11 cellular contexts compared by ENCODE assay signal in genomic region chr2:46053502-46054094, GRCh38.
"Had no signal": no experiment of that assay in that cellular context is flagged by ENCODE, and none has a peak within 500 bp of the region (broad histone marks: within the 10 kb centered on the region; RNA-seq: fewer than 3 reads in every experiment).

No MANE protein-coding gene starts in this region.

- H3K27me3 Mint-ChIP-seq: activated CD4-positive, alpha-beta memory T cell treated with anti-CD3 and anti-CD28 coated beads, Interleukin-2, amount 10 ng/mL, durations not matched to agents 7 days and 5 days; naive thymus-derived CD8-positive, alpha-beta T cell had no signal

- H3K4me3 ChIP-seq: ascending aorta, esophagus muscularis mucosa had no signal

- H3K4me3 Mint-ChIP-seq: activated CD4-positive, alpha-beta memory T cell treated with anti-CD3 and anti-CD28 coated beads, Interleukin-2, amount 10 ng/mL, durations not matched to agents 7 days and 5 days; naive thymus-derived CD8-positive, alpha-beta T cell had no signal

- ATAC-seq: naive thymus-derived CD8-positive, alpha-beta T cell had no signal

- H3K27me3 ChIP-seq: ascending aorta, esophagus muscularis mucosa, neutrophil had no signal

- H3K27ac ChIP-seq: ascending aorta, esophagus muscularis mucosa, neutrophil had no signal

- H3K9me3 ChIP-seq: ascending aorta, neutrophil had no signal

- H3K4me1 Mint-ChIP-seq: naive thymus-derived CD8-positive, alpha-beta T cell had no signal

- H3K27ac Mint-ChIP-seq: activated CD4-positive, alpha-beta memory T cell treated with anti-CD3 and anti-CD28 coated beads, Interleukin-2, amount 10 ng/mL, durations not matched to agents 7 days and 5 days; naive thymus-derived CD8-positive, alpha-beta T cell had no signal

- H3K9me3 Mint-ChIP-seq: activated CD4-positive, alpha-beta memory T cell treated with anti-CD3 and anti-CD28 coated beads, Interleukin-2, amount 10 ng/mL, durations not matched to agents 7 days and 5 days; naive thymus-derived CD8-positive, alpha-beta T cell had no signal

- H3K36me3 ChIP-seq: ascending aorta, neutrophil had no signal

- DNase-seq: activated CD4-positive, alpha-beta memory T cell treated with anti-CD3 and anti-CD28 coated beads, Interleukin-2, amount 10 ng/mL, durations not matched to agents 7 days and 5 days; activated gamma-delta T cell treated with Interleukin-2 at 50 U/mL for 16 hours; left colon; naive thymus-derived CD8-positive, alpha-beta T cell; posterior cingulate gyrus; stimulated activated CD4-positive, alpha-beta T cell treated with anti-CD3 and anti-CD28 coated beads, Interleukin-15, amount 100 ng/mL, for 24 hours; substantia nigra; trophoblast cell had no signal
